9 cellular contexts compared by ENCODE assay signal in genomic region chr1:156852414-156852874, GRCh38.
DNase-seq lines count a peak whose midpoint lies in the region; ATAC-seq and TF ChIP-seq lines count a peak whose summit lies in the region.
"Had no signal": no experiment of that assay in that cellular context is flagged by ENCODE, and none has a peak within 500 bp of the region (broad histone marks: within the 10 kb centered on the region; RNA-seq: fewer than 3 reads in every experiment).

No MANE protein-coding gene starts in this region.

- ATAC-seq in HG02610 (IDR thresholded peaks at IDR 0.05; ENCODE audit: unreplicated experiment) (no peak), HG03175 (IDR thresholded peaks at IDR 0.05; ENCODE audit: unreplicated experiment) (no peak)

- TF ChIP-seq CTCF in choroid plexus epithelial cell (conservative IDR thresholded peaks at IDR 0.05; ENCODE audit: low read depth, low read length) = no peak

- H3K4me3 ChIP-seq in choroid plexus epithelial cell (ENCODE audit: low read depth, low read length) = no peak overlapping the region

- DNase-seq in DMS153 treated with DMSO at 0.1 percent for 48 hours (lab: John Stamatoyannopoulos, UW; ENCODE audit: unreplicated experiment) = peak; percentile 97
- peak; percentile 88 for DNase-seq in NCI-H2171 (lab: John Stamatoyannopoulos, UW)
- DNase-seq in choroid plexus epithelial cell (ENCODE audit: low read depth) = peak; percentile 80
- DNase-seq in nucleus accumbens (lab: John Stamatoyannopoulos, UW) = peak in 30 of 56 donors; percentile 5 to 66 (median 19)
- DNase-seq in islet precursor cell = no peak
- DNase-seq in activated CD4-positive, alpha-beta T cell treated with anti-CD3 and anti-CD28 coated beads, Interleukin-2, amount 50 U/mL, for 4 hours = no peak
- DNase-seq: Kasumi-1 had no signal

Comparison
In these comparisons a context has a peak if more than half of its experiments do, and no peak if none do; other contexts are left out.
1. DNase-seq: peak in DMS153 treated with DMSO at 0.1 percent for 48 hours (single experiment), NCI-H2171 (single experiment), choroid plexus epithelial cell (single experiment) and nucleus accumbens (30 of 56); none in islet precursor cell (single experiment) and activated CD4-positive, alpha-beta T cell treated with anti-CD3 and anti-CD28 coated beads, Interleukin-2, amount 50 U/mL, for 4 hours (0 of 2).